In genomic region chr17:39605492-39606433, GRCh38 we compare ENCODE assay signal across 11 cellular contexts. TPM values are rescaled to one million over a fixed set of nuclear protein-coding genes. Genes with fewer than 3 reads are reported as not detected.
A peak's percentile ranks its signal among the peaks of the same experiment; 100 is the strongest.
DNase-seq lines count a peak whose midpoint lies in the region; ATAC-seq, FAIRE-seq and TF ChIP-seq lines count a peak whose summit lies in the region.
"Had no signal": no experiment of that assay in that cellular context is flagged by ENCODE, and none has a peak within 500 bp of the region (broad histone marks: within the 10 kb centered on the region; RNA-seq: fewer than 3 reads in every experiment).

No MANE protein-coding gene starts in this region.

- H3K4ac ChIP-seq in IMR-90 (ENCODE audit: low read depth, low read length): no peak overlapping the region

- H3K27me3 Mint-ChIP-seq in CD8-positive, alpha-beta memory T cell: peaks cover 62 to 64% of the 10 kb centered on the region in 2 donors
- peaks cover 31 to 81% (median 49%) of the 10 kb centered on the region in 5 donors for H3K27me3 Mint-ChIP-seq in naive thymus-derived CD8-positive, alpha-beta T cell

- H2BK20ac ChIP-seq in IMR-90 (ENCODE audit: low read depth, low read length): no peak overlapping the region

- BruUV-seq in IMR-90 (replicated peaks; lab: Mats Ljungman, UMichigan): no TSS peak

- peaks cover 30% of the 10 kb centered on the region for H3K4me1 ChIP-seq in CD8-positive, alpha-beta memory T cell (ENCODE audit: insufficient read depth, low read length)
- no peaks in the 10 kb centered on the region; the same call in 1 of the 2 replicates for H3K4me1 ChIP-seq in IMR-90 (ENCODE audit: control insufficient read depth, insufficient read depth, low read length)

- TF ChIP-seq POLR2A in IMR-90 (IDR thresholded peaks at IDR 0.05; ENCODE audit: low read depth, low read length): no peak

- no peaks in the 10 kb centered on the region for H3K36me3 ChIP-seq in CD8-positive, alpha-beta memory T cell (ENCODE audit: insufficient read depth, low read length)
- no peaks in the 10 kb centered on the region for H3K36me3 ChIP-seq in IMR-90 (ENCODE audit: control insufficient read depth, insufficient read depth, low read length)
- H3K36me3 ChIP-seq: prostate gland had no signal

- no peak overlapping the region for H2BK120ac ChIP-seq in IMR-90 (ENCODE audit: low read depth, low read length)

- H3K23ac ChIP-seq in IMR-90 (ENCODE audit: low read depth, low read length): no peak overlapping the region

- peak overlapping the region in 6 of 7 donors; percentile 51 to 84 (median 56) for H3K4me3 Mint-ChIP-seq in CD8-positive, alpha-beta memory T cell
- H3K4me3 Mint-ChIP-seq in naive thymus-derived CD8-positive, alpha-beta T cell: peak overlapping the region in 9 of 10 donors; percentile 30 to 72 (median 64)

- no peak overlapping the region for H2AK9ac ChIP-seq in IMR-90 (replicated peaks; ENCODE audit: low read depth, low read length, poor library complexity)

- no peak overlapping the region for H2BK5ac ChIP-seq in IMR-90 (ENCODE audit: low read depth, low read length, poor library complexity, severe bottlenecking)

- H3K36me3 Mint-ChIP-seq in CD8-positive, alpha-beta memory T cell: no peaks in the 10 kb centered on the region
- H3K36me3 Mint-ChIP-seq in naive thymus-derived CD8-positive, alpha-beta T cell: peaks cover 0 to 2% (median 0%) of the 10 kb centered on the region in 3 donors

- H4K8ac ChIP-seq in IMR-90 (ENCODE audit: low read depth in 2 of 2, low read length in 2 of 2): no peak overlapping the region

- H3K9me3 Mint-ChIP-seq in CD8-positive, alpha-beta memory T cell: no peaks in the 10 kb centered on the region
- no peaks in the 10 kb centered on the region for H3K9me3 Mint-ChIP-seq in naive thymus-derived CD8-positive, alpha-beta T cell

- H3K4me2 ChIP-seq in IMR-90 (ENCODE audit: low read depth, low read length): no peak overlapping the region

- no peak for DNase-seq in CD8-positive, alpha-beta memory T cell
- DNase-seq in IMR-90: no peak
- DNase-seq in coronary artery (ENCODE audit: low spot score): no peak
- no peak for DNase-seq in naive thymus-derived CD8-positive, alpha-beta T cell
- DNase-seq in urothelium cell line (ENCODE audit: low spot score): no peak
- DNase-seq in germinal center (ENCODE audit: low spot score): no peak
- no peak for DNase-seq in NCI-H345 (lab: John Stamatoyannopoulos, UW)
- no peak for DNase-seq in omental fat pad (ENCODE audit: low spot score)
- DNase-seq: activated gamma-delta T cell had no signal

- peak overlapping the region in 1 of 8 donors; percentile 22 for H3K27ac Mint-ChIP-seq in CD8-positive, alpha-beta memory T cell
- no peak overlapping the region for H3K27ac Mint-ChIP-seq in naive thymus-derived CD8-positive, alpha-beta T cell

- no peak overlapping the region for H2AFZ ChIP-seq in IMR-90 (replicated peaks; ENCODE audit: low read length, poor library complexity)

- intact Hi-C loops in IMR-90 (cut with micrococcal nuclease): no loop called here

- no peak overlapping the region for H3K14ac ChIP-seq in IMR-90 (replicated peaks; ENCODE audit: low read depth, low read length)

- no peak for FAIRE-seq in urothelium cell line (lab: Jason Lieb, UNC)

- H3K9me1 ChIP-seq in IMR-90 (ENCODE audit: insufficient read depth, low read length): no peaks in the 10 kb centered on the region

- no peak overlapping the region for H4K5ac ChIP-seq in IMR-90 (ENCODE audit: low read depth, low read length)

- H2BK15ac ChIP-seq in IMR-90 (ENCODE audit: low read depth, low read length): no peak overlapping the region

- H3K9me3 ChIP-seq in CD8-positive, alpha-beta memory T cell (ENCODE audit: low read length): no peaks in the 10 kb centered on the region
- H3K9me3 ChIP-seq in IMR-90 (ENCODE audit: control insufficient read depth, insufficient read depth, low read length): 0 out of 2 replicates have a peak, but pooled peaks cover 2% of the 10 kb centered on the region
- H3K9me3 ChIP-seq: prostate gland had no signal

- dilution Hi-C loops in IMR-90 (cut with HindIII; ENCODE audit: low sequenced_read_pairs, unreplicated experiment): no loop called here

- POLR2A ChIA-PET in CD8-positive, alpha-beta memory T cell (lab: Charles Lee): interaction anchor here (0.8 kb wide), 1 partner anchor 150 kb away, joined by 3 read pairs; no protein-coding TSS in a partner anchor
- POLR2A ChIA-PET in IMR-90 (lab: Charles Lee; ENCODE audit: unreplicated experiment): no interaction called here
- POLR2A ChIA-PET in naive thymus-derived CD8-positive, alpha-beta T cell (lab: Charles Lee): no interaction called here

- in situ Hi-C loops in IMR-90 (cut with MboI; ENCODE audit: low sequenced_read_pairs): no loop called here

- H3K18ac ChIP-seq in IMR-90 (ENCODE audit: low read depth, low read length): no peak overlapping the region

- H3K27ac ChIP-seq in CD8-positive, alpha-beta memory T cell (ENCODE audit: low read depth, low read length): no peak overlapping the region
- H3K27ac ChIP-seq in IMR-90 (ENCODE audit: insufficient read depth, low read length): no peak overlapping the region
- no peak overlapping the region for H3K27ac ChIP-seq in coronary artery
- H3K27ac ChIP-seq: prostate gland had no signal

- no peak overlapping the region for H3K4me3 ChIP-seq in CD8-positive, alpha-beta memory T cell (ENCODE audit: low read length)
- H3K4me3 ChIP-seq in IMR-90 (ENCODE audit: insufficient read depth, low read depth, low read length) (no peak overlapping the region), coronary artery (peak overlapping the region; percentile 62)

- peaks cover 12 to 32% (median 17%) of the 10 kb centered on the region in 3 donors for H3K4me1 Mint-ChIP-seq in CD8-positive, alpha-beta memory T cell
- H3K4me1 Mint-ChIP-seq in naive thymus-derived CD8-positive, alpha-beta T cell: peaks cover 6 to 30% (median 25%) of the 10 kb centered on the region in 4 donors

- H3K56ac ChIP-seq in IMR-90 (ENCODE audit: extremely low read depth, insufficient read depth, low read length): no peak overlapping the region

- H2AK5ac ChIP-seq in IMR-90 (ENCODE audit: low read depth, low read length): no peak overlapping the region

- H3K79me1 ChIP-seq in IMR-90 (ENCODE audit: low read depth in 1 of 2, low read length in 2 of 2): no peaks in the 10 kb centered on the region

- ATAC-seq in IMR-90 (ENCODE audit: low read depth) (peak; percentile 59), omental fat pad (ENCODE audit: low FRiP score) (no peak)
- ATAC-seq in naive thymus-derived CD8-positive, alpha-beta T cell: peak; percentile 32 to 43

- H3K9ac ChIP-seq in IMR-90 (ENCODE audit: low read depth, low read length): no peak overlapping the region

- peaks cover 5% of the 10 kb centered on the region; the same call in 1 of the 2 replicates for H4K20me1 ChIP-seq in IMR-90 (ENCODE audit: insufficient read depth, low read length)

- no peak overlapping the region for H4K91ac ChIP-seq in IMR-90 (ENCODE audit: insufficient read depth, low read depth, low read length)

- WGBS in IMR-90 (ENCODE audit: extremely low coverage in 2 of 2, insufficient read length in 1 of 2), 2 experiments: 1% methylated on average over 41 of the region's 102 CpGs; no CpG with 5 or more reads in 1 of the 2 experiments

- H3K27me3 ChIP-seq in CD8-positive, alpha-beta memory T cell (ENCODE audit: insufficient read depth, low read length, poor library complexity, severe bottlenecking): peaks cover 63% of the 10 kb centered on the region
- peaks cover 93% of the 10 kb centered on the region for H3K27me3 ChIP-seq in IMR-90 (ENCODE audit: control insufficient read depth, insufficient read depth, low read length)

- TF ChIP-seq CTCF in IMR-90 (conservative IDR thresholded peaks at IDR 0.05; ENCODE audit: low read depth, low read length) (no peak), coronary artery (IDR thresholded peaks at IDR 0.05) (no peak), omental fat pad (IDR thresholded peaks at IDR 0.05) (no peak)

- TF ChIP-seq RAD21 in IMR-90 (IDR thresholded peaks at IDR 0.05; ENCODE audit: low read length): no peak

- CTCF ChIA-PET in CD8-positive, alpha-beta memory T cell (lab: Charles Lee): interaction anchor here (1.3 to 1.7 kb wide), 4 partner anchors 14 to 58 kb away, joined by 3 to 7 read pairs (median 3); no protein-coding TSS in a partner anchor
- CTCF ChIA-PET in IMR-90 (lab: Yijun Ruan, JAX): no interaction called here

RNA-seq across cellular contexts. Expression of gene NEUROD2, which starts 2.0 kb away (rescaled TPM):
- total RNA-seq in CD8-positive, alpha-beta memory T cell: not detected
- polyA plus RNA-seq in CD8-positive, alpha-beta memory T cell: not detected
- not detected in 2 replicates for total RNA-seq in IMR-90 (2012; rRNA removed)
- not detected in 2 replicates for polyA plus RNA-seq in IMR-90 (2012; rRNA removed)
- not detected in 2 replicates for polyA plus RNA-seq in IMR-90 (2012; cell fraction: cytosol; rRNA removed)
- polyA plus RNA-seq in IMR-90 (2012; cell fraction: nucleus; rRNA removed; ENCODE audit: low replicate concordance): 0.03 TPM in 1 of 2 replicates, not detected in the other
- not detected for total RNA-seq in naive thymus-derived CD8-positive, alpha-beta T cell
- polyA plus RNA-seq in naive thymus-derived CD8-positive, alpha-beta T cell: not detected
- total RNA-seq in omental fat pad: under 1 TPM in 1 of 4 donors, not detected in 3; 0.06 TPM
- total RNA-seq: glomerular endothelial cell had no signal

RNA-seq across cellular contexts. Expression of gene PPP1R1B, which starts 21.0 kb away (rescaled TPM):
- total RNA-seq in CD8-positive, alpha-beta memory T cell: not detected
- not detected for polyA plus RNA-seq in CD8-positive, alpha-beta memory T cell
- total RNA-seq in IMR-90 (2012; rRNA removed) (not detected in 2 replicates), omental fat pad (10 to 100 TPM; 13.9 to 27.0 (median 19.1) TPM)
- polyA plus RNA-seq in IMR-90 (2012; rRNA removed): not detected in 2 replicates
- not detected in 2 replicates for polyA plus RNA-seq in IMR-90 (2012; cell fraction: cytosol; rRNA removed)
- polyA plus RNA-seq in IMR-90 (2012; cell fraction: nucleus; rRNA removed; ENCODE audit: low replicate concordance): not detected in 2 replicates
- not detected for total RNA-seq in naive thymus-derived CD8-positive, alpha-beta T cell
- not detected for polyA plus RNA-seq in naive thymus-derived CD8-positive, alpha-beta T cell
- total RNA-seq: glomerular endothelial cell had no signal

RNA-seq across cellular contexts. Expression of gene STARD3, which starts 31.2 kb away (rescaled TPM):
- 10 to 100 TPM; 71.4 to 74.1 TPM for total RNA-seq in CD8-positive, alpha-beta memory T cell
- polyA plus RNA-seq in CD8-positive, alpha-beta memory T cell: 44.5 TPM
- total RNA-seq in IMR-90 (2012; rRNA removed): 8.1 and 8.6 TPM in 2 replicates
- 50.4 and 69.2 TPM in 2 replicates for polyA plus RNA-seq in IMR-90 (2012; rRNA removed)
- 35.4 and 66.2 TPM in 2 replicates for polyA plus RNA-seq in IMR-90 (2012; cell fraction: cytosol; rRNA removed)
- 141 and 452 TPM in 2 replicates for polyA plus RNA-seq in IMR-90 (2012; cell fraction: nucleus; rRNA removed; ENCODE audit: low replicate concordance)
- total RNA-seq in naive thymus-derived CD8-positive, alpha-beta T cell: 100 to 1,000 TPM; 154 to 167 TPM
- 10 to 100 TPM; 37.4 to 51.6 (median 43.0) TPM for polyA plus RNA-seq in naive thymus-derived CD8-positive, alpha-beta T cell
- 10 to 100 TPM; 24.9 to 75.5 (median 36.5) TPM for total RNA-seq in omental fat pad

RNA-seq across cellular contexts. Expression of gene TCAP, which starts 59.4 kb away (rescaled TPM):
- total RNA-seq in CD8-positive, alpha-beta memory T cell: 1 to 10 TPM in 1 of 2 experiments, under 1 TPM in 1; 0.97 to 1.6 TPM
- polyA plus RNA-seq in CD8-positive, alpha-beta memory T cell: not detected
- total RNA-seq in IMR-90 (2012; rRNA removed): under 0.01 TPM in 2 replicates
- polyA plus RNA-seq in IMR-90 (2012; rRNA removed): 0.21 and 0.26 TPM in 2 replicates
- 0.03 and 0.09 TPM in 2 replicates for polyA plus RNA-seq in IMR-90 (2012; cell fraction: cytosol; rRNA removed)
- polyA plus RNA-seq in IMR-90 (2012; cell fraction: nucleus; rRNA removed; ENCODE audit: low replicate concordance): 1.2 and 3.2 TPM in 2 replicates
- total RNA-seq in naive thymus-derived CD8-positive, alpha-beta T cell: 10 to 100 TPM in 1 of 2 experiments, 1 to 10 TPM in 1; 8.5 to 10.3 TPM
- polyA plus RNA-seq in naive thymus-derived CD8-positive, alpha-beta T cell: under 1 TPM in 1 of 3 donors, not detected in 2; 0.11 TPM
- 1 to 10 TPM in 1 of 4 donors, under 1 TPM in 2, not detected in 1; 0.19 to 1.7 (median 0.60) TPM for total RNA-seq in omental fat pad

Comparison
In these comparisons a context has a peak if more than half of its experiments do, and no peak if none do; other contexts are left out.
1. RNA of gene PPP1R1B, which starts 21.0 kb away (total RNA-seq): 13.9 to 27.0 TPM in omental fat pad; not detected in CD8-positive, alpha-beta memory T cell, not detected in IMR-90 and not detected in naive thymus-derived CD8-positive, alpha-beta T cell; every median in the first group is over 10 times any median in the second.